Comparison of ENCODE assay signal across 9 cellular contexts in genomic region chr5:14036514-14036913, GRCh38.
DNase-seq lines count a peak whose midpoint lies in the region; ATAC-seq and TF ChIP-seq lines count a peak whose summit lies in the region.
"Had no signal": no experiment of that assay in that cellular context is flagged by ENCODE, and none has a peak within 500 bp of the region (broad histone marks: within the 10 kb centered on the region; RNA-seq: fewer than 3 reads in every experiment).

No MANE protein-coding gene starts in this region.

- H3K4me2 ChIP-seq in neural progenitor cell = peak overlapping the region; percentile 67

- H3K4me1 ChIP-seq in esophagus (ENCODE audit: control insufficient read depth in 2 of 2, insufficient read depth in 2 of 2, low read length in 1 of 2) (peaks cover 9 to 10% of the 10 kb centered on the region in 2 donors), neural progenitor cell (peaks cover 24% of the 10 kb centered on the region)

- CTCF ChIA-PET in T-cell (lab: Charles Lee) = no interaction called here

- no peaks in the 10 kb centered on the region for H3K36me3 Mint-ChIP-seq in neural progenitor cell
- H3K36me3 Mint-ChIP-seq in T-cell = no peaks in the 10 kb centered on the region

- 51 to 67% methylated on average over 2 of the region's 2 CpGs for WGBS in esophagus, 2 donors

- no peaks in the 10 kb centered on the region for H3K36me3 ChIP-seq in esophagus (ENCODE audit: control insufficient read depth in 2 of 2, insufficient read depth in 2 of 2, low read length in 1 of 2)
- no peaks in the 10 kb centered on the region for H3K36me3 ChIP-seq in neural progenitor cell

- H3K27me3 Mint-ChIP-seq in neural progenitor cell (ENCODE audit: insufficient read depth, low read depth) (peaks cover 4% of the 10 kb centered on the region), T-cell (peaks cover 2 to 42% of the 10 kb centered on the region in 2 donors)

- H3K27ac Mint-ChIP-seq in neural progenitor cell (peak overlapping the region; percentile 78), T-cell (no peak overlapping the region)

- no peak overlapping the region for H3K9ac ChIP-seq in neural progenitor cell

- no peaks in the 10 kb centered on the region for H4K20me1 ChIP-seq in neural progenitor cell (ENCODE audit: low read depth)

- H2AFZ ChIP-seq in neural progenitor cell (replicated peaks) = peak overlapping the region; percentile 61

- H3K79me2 ChIP-seq in neural progenitor cell (ENCODE audit: low read depth) = no peaks in the 10 kb centered on the region

- TF ChIP-seq CTCF in AG10803 (conservative IDR thresholded peaks at IDR 0.05; ENCODE audit: low read length) = no peak
- TF ChIP-seq CTCF in neural progenitor cell (IDR thresholded peaks at IDR 0.05) = no peak

- H3K4me3 Mint-ChIP-seq in neural progenitor cell = peak overlapping the region; percentile 68
- H3K4me3 Mint-ChIP-seq in T-cell = no peak overlapping the region

- H3K9me3 Mint-ChIP-seq in neural progenitor cell = peaks cover 7% of the 10 kb centered on the region
- H3K9me3 Mint-ChIP-seq in T-cell = no peaks in the 10 kb centered on the region

- POLR2A ChIA-PET in T-cell (lab: Charles Lee) = no interaction called here

- DNase-seq in AG10803 (ENCODE audit: low read depth) (peak; percentile 47), NCI-H226 (peak; percentile 63), neural progenitor cell (ENCODE audit: low spot score) (peak; percentile 24), T-cell (no peak), NCI-H82 (lab: John Stamatoyannopoulos, UW) (no peak), NCI-H748 (lab: John Stamatoyannopoulos, UW; ENCODE audit: unreplicated experiment) (no peak), dedifferentiated amniotic fluid mesenchymal stem cell (ENCODE audit: extremely low spot score) (no peak)
- DNase-seq: NCI-H345 had no signal

- H3F3A ChIP-seq in neural progenitor cell (ENCODE audit: low read depth) = peaks cover 18% of the 10 kb centered on the region

- H3K9me3 ChIP-seq in esophagus (ENCODE audit: control insufficient read depth in 2 of 2, insufficient read depth in 1 of 2, low read depth in 1 of 2, low read length in 1 of 2) = no peaks in the 10 kb centered on the region
- no peaks in the 10 kb centered on the region for H3K9me3 ChIP-seq in neural progenitor cell (ENCODE audit: low read depth)

- ATAC-seq in T-cell (replicated peaks in 1 of 4) = no peak

- H3K4me3 ChIP-seq in AG10803 (ENCODE audit: low read length) (peak overlapping the region; percentile 40), esophagus (ENCODE audit: low read depth in 1 of 2, low read length in 2 of 2) (no peak overlapping the region), neural progenitor cell (peak overlapping the region; percentile 4)

- H3K27ac ChIP-seq in esophagus (ENCODE audit: low read depth in 2 of 2, low read length in 1 of 2) (peak overlapping the region; percentile 37 to 75), neural progenitor cell (no peak overlapping the region)

- peaks cover 38% of the 10 kb centered on the region for H3K4me1 Mint-ChIP-seq in neural progenitor cell
- peaks cover 3 to 11% (median 8%) of the 10 kb centered on the region in 3 donors for H3K4me1 Mint-ChIP-seq in T-cell

- H3K27me3 ChIP-seq in esophagus (ENCODE audit: control insufficient read depth in 1 of 2, insufficient read depth in 2 of 2, low read length in 2 of 2) (no peaks in the 10 kb centered on the region), neural progenitor cell (no peaks in the 10 kb centered on the region)

Comparison
In these comparisons a context has a peak if more than half of its experiments do, and no peak if none do; other contexts are left out.
1. DNase-seq: peak in AG10803 (single experiment), NCI-H226 (single experiment) and neural progenitor cell (single experiment); none in T-cell (0 of 34), NCI-H82 (single experiment), NCI-H748 (single experiment) and dedifferentiated amniotic fluid mesenchymal stem cell (single experiment).
2. H3K4me3 ChIP-seq: peak in AG10803 (single experiment) and neural progenitor cell (single experiment); none in esophagus (0 of 2).